21 cellular contexts compared by ENCODE assay signal in genomic region chr10:31263903-31264302, GRCh38. TPM values are rescaled to one million over a fixed set of nuclear protein-coding genes. Genes with fewer than 3 reads are reported as not detected.
A peak's percentile ranks its signal among the peaks of the same experiment; 100 is the strongest.
DNase-seq lines count a peak whose midpoint lies in the region; ATAC-seq and TF ChIP-seq lines count a peak whose summit lies in the region.
"Had no signal": no experiment of that assay in that cellular context is flagged by ENCODE, and none has a peak within 500 bp of the region (broad histone marks: within the 10 kb centered on the region; RNA-seq: fewer than 3 reads in every experiment).

No MANE protein-coding gene starts in this region.

- no peaks in the 10 kb centered on the region for H3K36me3 ChIP-seq in breast epithelium
- no peaks in the 10 kb centered on the region for H3K36me3 ChIP-seq in PC-3 (ENCODE audit: low read depth, low read length)
- no peaks in the 10 kb centered on the region for H3K36me3 ChIP-seq in uterus

- H3K27ac ChIP-seq in breast epithelium (no peak overlapping the region), PC-3 (ENCODE audit: low read length) (no peak overlapping the region), uterus (peak overlapping the region; percentile 48 to 72), caudate nucleus (ENCODE audit: low read depth, low read length) (no peak overlapping the region)
- H3K27ac ChIP-seq: KMS-11 had no signal

- POLR2A ChIA-PET in MCF 10A (lab: Yijun Ruan, JAX) (no interaction called here), PC-3 (lab: Charles Lee; ENCODE audit: unreplicated experiment) (no interaction called here)

- BruUV-seq in MCF 10A (replicated peaks; lab: Mats Ljungman, UMichigan): no TSS peak
- no TSS peak for BruUV-seq in PC-3 (replicated peaks; lab: Mats Ljungman, UMichigan)

- no peaks in the 10 kb centered on the region for H3K79me2 ChIP-seq in PC-3 (ENCODE audit: low read length)

- H3K9ac ChIP-seq in PC-3 (ENCODE audit: low read length): no peak overlapping the region
- H3K9ac ChIP-seq: KMS-11 had no signal

- no peak overlapping the region for H3K4me2 ChIP-seq in PC-3 (ENCODE audit: low read length)
- H3K4me2 ChIP-seq: GM23338, KMS-11 had no signal

- intact Hi-C loops in MCF 10A (cut with micrococcal nuclease) (no loop called here), breast epithelium (cut with DNase I; ENCODE audit: low total_unique reads) (no loop called here), PC-3 (cut with micrococcal nuclease) (no loop called here), uterus (cut with DNase I; ENCODE audit: low total_unique reads) (no loop called here)

- no peaks in the 10 kb centered on the region for H3K27me3 Mint-ChIP-seq in MCF 10A (ENCODE audit: insufficient read depth, unreplicated experiment)

- ATAC-seq in PC-3: no peak
- ATAC-seq: CD8-positive, alpha-beta T cell; GM23338; Panc1 had no signal

- H3K9me3 ChIP-seq in breast epithelium (no peaks in the 10 kb centered on the region), PC-3 (ENCODE audit: low read length) (no peaks in the 10 kb centered on the region), uterus (no peaks in the 10 kb centered on the region)

- TF ChIP-seq POLR2A in breast epithelium (IDR thresholded peaks at IDR 0.05) (no peak), uterus (IDR thresholded peaks at IDR 0.05) (no peak)

- peaks cover 12% of the 10 kb centered on the region for H3K4me1 Mint-ChIP-seq in MCF 10A (ENCODE audit: insufficient read depth, unreplicated experiment)
- H3K4me1 Mint-ChIP-seq: GM23338 had no signal

- H3F3A ChIP-seq in PC-3 (ENCODE audit: low read length, unreplicated experiment): no peaks in the 10 kb centered on the region

- H3K4me3 Mint-ChIP-seq in MCF 10A (ENCODE audit: unreplicated experiment): no peak overlapping the region
- H3K4me3 Mint-ChIP-seq: CD8-positive, alpha-beta T cell; GM23338 had no signal

- CTCF ChIA-PET in MCF 10A (lab: Yijun Ruan, JAX) (interaction anchor here (0.6 kb wide), 1 partner anchor 70 kb away, joined by 3 read pairs; no protein-coding TSS in a partner anchor), PC-3 (lab: Charles Lee) (no interaction called here)

- H3K4me3 ChIP-seq in breast epithelium (no peak overlapping the region), PC-3 (ENCODE audit: low read length) (no peak overlapping the region), choroid plexus epithelial cell (ENCODE audit: low read depth, low read length) (no peak overlapping the region), uterus (no peak overlapping the region)
- H3K4me3 ChIP-seq: GM23338 had no signal

- TF ChIP-seq CTCF in MCF 10A (IDR thresholded peaks at IDR 0.05; ENCODE audit: unreplicated experiment) (no peak), breast epithelium (IDR thresholded peaks at IDR 0.05) (no peak), PC-3 (conservative IDR thresholded peaks at IDR 0.05; ENCODE audit: low read depth, low read length) (no peak), choroid plexus epithelial cell (conservative IDR thresholded peaks at IDR 0.05; ENCODE audit: low read depth, low read length) (no peak), uterus (IDR thresholded peaks at IDR 0.05) (no peak)

- H3K9me2 ChIP-seq in PC-3 (replicated peaks; ENCODE audit: low read length): no peaks in the 10 kb centered on the region

- H3K36me3 Mint-ChIP-seq in MCF 10A (ENCODE audit: insufficient read depth, unreplicated experiment): no peaks in the 10 kb centered on the region
- H3K36me3 Mint-ChIP-seq: CD8-positive, alpha-beta T cell had no signal

- peak; percentile 16 for DNase-seq in MCF 10A (ENCODE audit: unreplicated experiment)
- DNase-seq in breast epithelium (ENCODE audit: low spot score in 2 of 2): no peak
- DNase-seq in PC-3: peak; percentile 36
- DNase-seq in choroid plexus epithelial cell (ENCODE audit: low read depth): peak; percentile 10
- DNase-seq in uterus: no peak
- DNase-seq in stimulated activated CD4-positive, alpha-beta T cell treated with anti-CD3 and anti-CD28 coated beads, Interleukin-4, amount 100 ng/mL, for 4 hours: no peak
- no peak for DNase-seq in caudate nucleus (lab: John Stamatoyannopoulos, UW)
- no peak for DNase-seq in NCI-H1694 treated with DMSO at 0.1 percent for 48 hours (lab: John Stamatoyannopoulos, UW)
- DNase-seq: 8988T; CD8-positive, alpha-beta T cell; DMS79 treated with DMSO at 0.1 percent for 48 hours; GF-D8; MM.1S; NCI-H187 treated with DMSO at 0.1 percent for 48 hours; NCI-H2171; NCI-H446 treated with DMSO at 0.1 percent for 48 hours; NCI-H82; SHP77 treated with DMSO at 0.1 percent for 48 hours had no signal

- H3K9me3 Mint-ChIP-seq in MCF 10A (ENCODE audit: unreplicated experiment): peaks cover 7% of the 10 kb centered on the region
- H3K9me3 Mint-ChIP-seq: CD8-positive, alpha-beta T cell; GM23338 had no signal

- H4K20me1 ChIP-seq in PC-3 (ENCODE audit: low read length): no peaks in the 10 kb centered on the region

- no peaks in the 10 kb centered on the region for H3K4me1 ChIP-seq in breast epithelium
- H3K4me1 ChIP-seq in PC-3 (ENCODE audit: insufficient read depth, low read length): peaks cover 28% of the 10 kb centered on the region
- H3K4me1 ChIP-seq in uterus: peaks cover 0 to 18% of the 10 kb centered on the region in 2 donors

- H3K27ac Mint-ChIP-seq in MCF 10A (ENCODE audit: low read depth, unreplicated experiment): no peak overlapping the region
- H3K27ac Mint-ChIP-seq: CD8-positive, alpha-beta T cell had no signal

- no peak overlapping the region for H2AFZ ChIP-seq in PC-3 (ENCODE audit: low read length)
- H2AFZ ChIP-seq: GM23338 had no signal

- H3K27me3 ChIP-seq in breast epithelium (no peaks in the 10 kb centered on the region), PC-3 (ENCODE audit: low read length) (no peaks in the 10 kb centered on the region), uterus (no peaks in the 10 kb centered on the region)

RNA-seq across cellular contexts. Expression of gene ZEB1, which starts 55.1 kb away (rescaled TPM):
- total RNA-seq in MCF 10A (2022): 15.1 and 20.6 TPM in 2 replicates
- total RNA-seq in breast epithelium: 100 to 1,000 TPM in 1 of 3 donors, 10 to 100 TPM in 2; 28.2 to 113 (median 71.1) TPM
- total RNA-seq in PC-3 (2014; rRNA removed): 3.9 and 10.7 TPM in 2 replicates
- 100 to 1,000 TPM in 3 of 4 donors, 10 to 100 TPM in 1; 97.6 to 229 (median 210) TPM for total RNA-seq in uterus

Comparison
In these comparisons a context has a peak if more than half of its experiments do, and no peak if none do; other contexts are left out.
1. DNase-seq: peak in MCF 10A (single experiment), PC-3 (single experiment) and choroid plexus epithelial cell (single experiment); none in breast epithelium (0 of 2), uterus (0 of 2), stimulated activated CD4-positive, alpha-beta T cell treated with anti-CD3 and anti-CD28 coated beads, Interleukin-4, amount 100 ng/mL, for 4 hours (0 of 2), caudate nucleus (0 of 61) and NCI-H1694 treated with DMSO at 0.1 percent for 48 hours (single experiment).
2. H3K27ac ChIP-seq: peak in uterus (2 of 2); none in breast epithelium (0 of 2), PC-3 (single experiment) and caudate nucleus (single experiment).